ENCODE assay signal across 3 cellular contexts in genomic region chr5:96968614-96969013, GRCh38.
TF ChIP-seq lines count a peak whose summit lies in the region.

No MANE protein-coding gene starts in this region.

TF ChIP-seq in A549, 52 proteins besides CTCF, POLR2A, EP300 and RAD21:
- TF ChIP-seq MAZ (IDR thresholded peaks at IDR 0.05; ENCODE audit: borderline replicate concordance, low read depth, low read length) (no peak), ATOH8 (CRISPR knock-in tag; IDR thresholded peaks at IDR 0.05; ENCODE audit: low read depth) (no peak), JUN (IDR thresholded peaks at IDR 0.05) (no peak), NPAS2 (CRISPR knock-in tag; IDR thresholded peaks at IDR 0.05; ENCODE audit: borderline replicate concordance) (no peak), ZC3H11A (IDR thresholded peaks at IDR 0.05) (no peak), RFX5 (IDR thresholded peaks at IDR 0.05) (no peak), CBX8 (IDR thresholded peaks at IDR 0.05) (no peak), PHF8 (IDR thresholded peaks at IDR 0.05; ENCODE audit: borderline replicate concordance, low read depth) (no peak), GATA3 (IDR thresholded peaks at IDR 0.05; ENCODE audit: borderline replicate concordance) (no peak), CHD4 (IDR thresholded peaks at IDR 0.05; ENCODE audit: borderline replicate concordance) (no peak), MAX (IDR thresholded peaks at IDR 0.05) (no peak), HOXB5 (CRISPR knock-in tag; IDR thresholded peaks at IDR 0.05) (no peak), HOXB13 (CRISPR knock-in tag; IDR thresholded peaks at IDR 0.05; ENCODE audit: low read depth) (no peak), ZSCAN20 (CRISPR knock-in tag; IDR thresholded peaks at IDR 0.05) (no peak)
- TF ChIP-seq, protein P1, sequence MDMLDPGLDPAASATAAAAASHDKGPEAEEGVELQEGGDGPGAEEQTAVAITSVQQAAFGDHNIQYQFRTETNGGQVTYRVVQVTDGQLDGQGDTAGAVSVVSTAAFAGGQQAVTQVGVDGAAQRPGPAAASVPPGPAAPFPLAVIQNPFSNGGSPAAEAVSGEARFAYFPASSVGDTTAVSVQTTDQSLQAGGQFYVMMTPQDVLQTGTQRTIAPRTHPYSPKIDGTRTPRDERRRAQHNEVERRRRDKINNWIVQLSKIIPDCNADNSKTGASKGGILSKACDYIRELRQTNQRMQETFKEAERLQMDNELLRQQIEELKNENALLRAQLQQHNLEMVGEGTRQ (IDR thresholded peaks at IDR 0.05) = no peak
TF ChIP-seq in A549: peak in this region for 0.

TF ChIP-seq in HCT116, 20 proteins besides CTCF, POLR2A, EP300 and RAD21:
- TF ChIP-seq SP1 (IDR thresholded peaks at IDR 0.05; ENCODE audit: low read depth) (no peak), FOSL1 (IDR thresholded peaks at IDR 0.05; ENCODE audit: low read depth) (no peak)

TF ChIP-seq in GM12878, 131 proteins besides CTCF, POLR2A, EP300 and RAD21:
- TF ChIP-seq ZBTB11 (CRISPR knock-in tag; IDR thresholded peaks at IDR 0.05) (no peak), ZZZ3 (IDR thresholded peaks at IDR 0.05; ENCODE audit: control insufficient read depth, insufficient read length, low read depth) (no peak), YY1 (IDR thresholded peaks at IDR 0.05; ENCODE audit: low read depth, low read length) (no peak), RUNX3 (IDR thresholded peaks at IDR 0.05; ENCODE audit: low read length) (no peak), RCOR1 (conservative IDR thresholded peaks at IDR 0.05; ENCODE audit: low read depth, low read length) (no peak), IRF4 (IDR thresholded peaks at IDR 0.05; ENCODE audit: low read depth, low read length) (no peak), SUPT20H (IDR thresholded peaks at IDR 0.05; ENCODE audit: borderline replicate concordance, control insufficient read depth, low read depth, low read length) (no peak), KDM1A (IDR thresholded peaks at IDR 0.05; ENCODE audit: borderline replicate concordance) (no peak), IKZF2 (IDR thresholded peaks at IDR 0.05) (no peak), KAT2A (conservative IDR thresholded peaks at IDR 0.05; ENCODE audit: control insufficient read depth, low read depth, low read length) (no peak), ZNF274 (IDR thresholded peaks at IDR 0.05; ENCODE audit: insufficient read depth, insufficient read length) (no peak), ZBED1 (IDR thresholded peaks at IDR 0.05; ENCODE audit: borderline replicate concordance) (no peak), USF1 (IDR thresholded peaks at IDR 0.05; ENCODE audit: borderline replicate concordance, extremely low read length, insufficient read depth, low read depth, low read length) (no peak)
- TF ChIP-seq, protein P1 (IDR thresholded peaks at IDR 0.05; ENCODE audit: borderline replicate concordance, low read depth, low read length) = no peak
